In genomic region chr3:127632441-127632840, GRCh38 we compare ENCODE assay signal across 16 cellular contexts. TPM values are rescaled to one million over a fixed set of nuclear protein-coding genes. Genes with fewer than 3 reads are reported as not detected.
DNase-seq lines count a peak whose midpoint lies in the region; ATAC-seq and TF ChIP-seq lines count a peak whose summit lies in the region.
"Had no signal": no experiment of that assay in that cellular context is flagged by ENCODE, and none has a peak within 500 bp of the region (broad histone marks: within the 10 kb centered on the region; RNA-seq: fewer than 3 reads in every experiment).

No MANE protein-coding gene starts in this region.

- in situ Hi-C loops in GM23248 (cut with MboI), result no loop called here

- no peaks in the 10 kb centered on the region for H4K20me1 ChIP-seq in GM23248 (ENCODE audit: insufficient read depth)

- no peak overlapping the region for H3K27ac ChIP-seq in GM23248
- H3K27ac ChIP-seq: 22Rv1; BLaER1 treated with 17β-estradiol and CSF1 and Interleukin-3, amounts not matched to agents 10 nM and 100 nM; PC-9 had no signal

- no peak overlapping the region for H3K4me2 ChIP-seq in GM23248 (ENCODE audit: unreplicated experiment)
- H3K4me2 ChIP-seq: BLaER1 treated with 17β-estradiol and CSF1 and Interleukin-3, amounts not matched to agents 10 nM and 100 nM; PC-9 had no signal

- POLR2A ChIA-PET in activated CD4-positive, alpha-beta T cell treated with anti-CD3 and anti-CD28 coated beads for 36 hours (lab: Charles Lee), result no interaction called here

- H3K27me3 ChIP-seq in GM23248 (replicated peaks; ENCODE audit: insufficient read depth), result peaks cover 20% of the 10 kb centered on the region

- H3K27me3 Mint-ChIP-seq in brain (peaks cover 11% of the 10 kb centered on the region), neural crest cell (ENCODE audit: low read depth) (peaks cover 27% of the 10 kb centered on the region)
- peaks cover 24% of the 10 kb centered on the region for H3K27me3 Mint-ChIP-seq in activated CD4-positive, alpha-beta T cell treated with anti-CD3 and anti-CD28 coated beads for 36 hours

- H3K4me3 Mint-ChIP-seq in brain (peak overlapping the region; percentile 27 to 87 (median 62)), neural crest cell (peak overlapping the region; percentile 10)
- H3K4me3 Mint-ChIP-seq in activated CD4-positive, alpha-beta T cell treated with anti-CD3 and anti-CD28 coated beads for 36 hours, result no peak overlapping the region

- H3K9me2 ChIP-seq in GM23248 (ENCODE audit: insufficient read depth), result no peaks in the 10 kb centered on the region

- no peak for TF ChIP-seq CTCF in brain (conservative IDR thresholded peaks at IDR 0.05)
- no peak for TF ChIP-seq CTCF in neural crest cell (conservative IDR thresholded peaks at IDR 0.05)

- H3K79me2 ChIP-seq in GM23248 (ENCODE audit: insufficient read depth), result no peaks in the 10 kb centered on the region

- H3K36me3 Mint-ChIP-seq in brain (peaks cover 11% of the 10 kb centered on the region), neural crest cell (ENCODE audit: low read depth) (no peaks in the 10 kb centered on the region)
- H3K36me3 Mint-ChIP-seq in activated CD4-positive, alpha-beta T cell treated with anti-CD3 and anti-CD28 coated beads for 36 hours (ENCODE audit: low read depth), result no peaks in the 10 kb centered on the region

- 45 to 49% methylated on average over 3 of the region's 3 CpGs for WGBS in GM23248 (ENCODE audit: low coverage in 1 of 2, low lambda C conversion rate in 2 of 2, missing lambda C conversion rate in 2 of 2), 2 experiments

- DNase-seq in DMS 273 (lab: John Stamatoyannopoulos, UW; ENCODE audit: unreplicated experiment), result peak; percentile 57
- DNase-seq in DMS 273 treated with DMSO at 0.1 percent for 48 hours (lab: John Stamatoyannopoulos, UW), result no peak
- DNase-seq in GM23248, result peak; percentile 25
- no peak for DNase-seq in neural crest cell (ENCODE audit: low read depth, low spot score)
- no peak for DNase-seq in NCI-H1048 (lab: John Stamatoyannopoulos, UW)
- no peak for DNase-seq in activated CD4-positive, alpha-beta T cell treated with anti-CD3 and anti-CD28 coated beads for 36 hours
- DNase-seq in NCI-H1105 (lab: John Stamatoyannopoulos, UW), result no peak
- DNase-seq: DMS153, NCI-H1930, NCI-H345, NCI-H526 treated with DMSO at 0.1 percent for 48 hours, PC-9 had no signal

- no peaks in the 10 kb centered on the region for H3K36me3 ChIP-seq in GM23248 (ENCODE audit: low read depth)
- H3K36me3 ChIP-seq: BLaER1 treated with 17β-estradiol and CSF1 and Interleukin-3, amounts not matched to agents 10 nM and 100 nM had no signal

- no peak overlapping the region for H3K9ac ChIP-seq in GM23248
- H3K9ac ChIP-seq: BLaER1 treated with 17β-estradiol and CSF1 and Interleukin-3, amounts not matched to agents 10 nM and 100 nM had no signal

- H3K4me3 ChIP-seq in GM23248, result no peak overlapping the region
- H3K4me3 ChIP-seq: BLaER1 treated with 17β-estradiol and CSF1 and Interleukin-3, amounts not matched to agents 10 nM and 100 nM; PC-9 had no signal

- peaks cover 8% of the 10 kb centered on the region for H3F3A ChIP-seq in GM23248 (ENCODE audit: insufficient read depth)

- ATAC-seq in activated CD4-positive, alpha-beta T cell treated with anti-CD3 and anti-CD28 coated beads for 36 hours, result no peak
- ATAC-seq: HCT116 had no signal

- CTCF ChIA-PET in activated CD4-positive, alpha-beta T cell treated with anti-CD3 and anti-CD28 coated beads for 36 hours (lab: Charles Lee), result interaction anchor here (1.1 to 1.5 kb wide), 2 partner anchors 19 to 57 kb away, joined by 5 read pairs; no protein-coding TSS in a partner anchor

- H3K9me3 Mint-ChIP-seq in brain (peaks cover 0 to 6% (median 0%) of the 10 kb centered on the region in 5 experiments), neural crest cell (no peaks in the 10 kb centered on the region)
- H3K9me3 Mint-ChIP-seq in activated CD4-positive, alpha-beta T cell treated with anti-CD3 and anti-CD28 coated beads for 36 hours (ENCODE audit: low read depth), result no peaks in the 10 kb centered on the region

- H3K4me1 Mint-ChIP-seq in brain (peaks cover 80% of the 10 kb centered on the region), neural crest cell (peaks cover 35% of the 10 kb centered on the region)
- H3K4me1 Mint-ChIP-seq in activated CD4-positive, alpha-beta T cell treated with anti-CD3 and anti-CD28 coated beads for 36 hours, result peaks cover 22% of the 10 kb centered on the region

- H2AFZ ChIP-seq in GM23248, result no peak overlapping the region
- H2AFZ ChIP-seq: PC-9 had no signal

- intact Hi-C loops in activated CD4-positive, alpha-beta T cell treated with anti-CD3 and anti-CD28 coated beads for 36 hours (cut with DNase I, micrococcal nuclease), result loop anchor here in 1 of 2 experiments (5.0 kb wide), 1 partner anchor 35 kb away; the partner anchor contains the start of gene MCM2

- peak overlapping the region in 2 of 5 experiments; percentile 60 to 92 for H3K27ac Mint-ChIP-seq in brain
- no peak overlapping the region for H3K27ac Mint-ChIP-seq in neural crest cell (ENCODE audit: unreplicated experiment)
- H3K27ac Mint-ChIP-seq in activated CD4-positive, alpha-beta T cell treated with anti-CD3 and anti-CD28 coated beads for 36 hours, result no peak overlapping the region

- no peaks in the 10 kb centered on the region for H3K9me3 ChIP-seq in GM23248 (ENCODE audit: low read depth)
- H3K9me3 ChIP-seq: BLaER1 treated with 17β-estradiol and CSF1 and Interleukin-3, amounts not matched to agents 10 nM and 100 nM had no signal

- H3K4me1 ChIP-seq in GM23248 (ENCODE audit: insufficient read depth), result no peaks in the 10 kb centered on the region

RNA-seq across cellular contexts. Expression of gene PODXL2, which starts 3.5 kb away (rescaled TPM):
- 0.89 and 2.5 TPM in 2 replicates for total RNA-seq in GM23248 (2014; rRNA removed; shearing (Covaris generic))
- polyA plus RNA-seq in GM23248 (2016; fragmentation: Nextera tagmentation; extraction: Ambion mirVana) (1.2 and 1.8 TPM in 2 replicates), brain (ENCODE audit: insufficient read depth, low read depth, low replicate concordance) (133 TPM)
- total RNA-seq in neural crest cell, result 70.8 and 74.0 TPM in 2 replicates
- total RNA-seq in activated CD4-positive, alpha-beta T cell treated with anti-CD3 and anti-CD28 coated beads for 36 hours, result 1 to 10 TPM; 1.9 TPM

RNA-seq across cellular contexts. Expression of gene MCM2, which starts 34.2 kb away (rescaled TPM):
- total RNA-seq in GM23248 (2014; rRNA removed; shearing (Covaris generic)), result 30.3 and 36.4 TPM in 2 replicates
- polyA plus RNA-seq in GM23248 (2016; fragmentation: Nextera tagmentation; extraction: Ambion mirVana) (14.4 and 14.7 TPM in 2 replicates), brain (ENCODE audit: insufficient read depth, low read depth, low replicate concordance) (114 TPM)
- 223 and 228 TPM in 2 replicates for total RNA-seq in neural crest cell
- 100 to 1,000 TPM; 235 to 247 TPM for total RNA-seq in activated CD4-positive, alpha-beta T cell treated with anti-CD3 and anti-CD28 coated beads for 36 hours

RNA-seq across cellular contexts. Expression of gene ABTB1, which starts 40.3 kb away (rescaled TPM):
- 7.8 and 8.9 TPM in 2 replicates for total RNA-seq in GM23248 (2014; rRNA removed; shearing (Covaris generic))
- polyA plus RNA-seq in GM23248 (2016; fragmentation: Nextera tagmentation; extraction: Ambion mirVana) (20.4 and 20.9 TPM in 2 replicates), brain (ENCODE audit: insufficient read depth, low read depth, low replicate concordance) (43.7 TPM)
- 6.8 and 7.2 TPM in 2 replicates for total RNA-seq in neural crest cell
- 1 to 10 TPM; 8.3 to 9.6 TPM for total RNA-seq in activated CD4-positive, alpha-beta T cell treated with anti-CD3 and anti-CD28 coated beads for 36 hours

RNA-seq across cellular contexts. Expression of gene TPRA1, which starts 41.9 kb away (rescaled TPM):
- total RNA-seq in GM23248 (2014; rRNA removed; shearing (Covaris generic)), result 56.1 and 65.1 TPM in 2 replicates
- 42.8 and 45.4 TPM in 2 replicates for polyA plus RNA-seq in GM23248 (2016; fragmentation: Nextera tagmentation; extraction: Ambion mirVana)
- polyA plus RNA-seq in brain (ENCODE audit: insufficient read depth, low read depth, low replicate concordance), result 19.0 TPM
- 27.2 and 27.4 TPM in 2 replicates for total RNA-seq in neural crest cell
- total RNA-seq in activated CD4-positive, alpha-beta T cell treated with anti-CD3 and anti-CD28 coated beads for 36 hours, result 10 to 100 TPM; 22.5 to 24.8 TPM

Comparison
In these comparisons a context has a peak if more than half of its experiments do, and no peak if none do; other contexts are left out.
1. DNase-seq: peak in DMS 273 (single experiment) and GM23248 (single experiment); none in DMS 273 treated with DMSO at 0.1 percent for 48 hours (single experiment), neural crest cell (single experiment), NCI-H1048 (single experiment), activated CD4-positive, alpha-beta T cell treated with anti-CD3 and anti-CD28 coated beads for 36 hours (single experiment) and NCI-H1105 (single experiment).
2. RNA of gene PODXL2, which starts 3.5 kb away (total RNA-seq): 70.8 to 74.0 TPM in neural crest cell; 0.89 to 2.5 TPM in GM23248 and 1.9 TPM in activated CD4-positive, alpha-beta T cell treated with anti-CD3 and anti-CD28 coated beads for 36 hours; every median in the first group is over 10 times any median in the second.